In genomic region chr2:201680743-201681142, GRCh38 we compare ENCODE assay signal across 1 cellular context.
TF ChIP-seq lines count a peak whose summit lies in the region.

No MANE protein-coding gene starts in this region.

TF ChIP-seq in HEK293, 187 proteins besides CTCF, POLR2A, EP300 and RAD21 (continued from another document):
- TF ChIP-seq, protein P1, sequence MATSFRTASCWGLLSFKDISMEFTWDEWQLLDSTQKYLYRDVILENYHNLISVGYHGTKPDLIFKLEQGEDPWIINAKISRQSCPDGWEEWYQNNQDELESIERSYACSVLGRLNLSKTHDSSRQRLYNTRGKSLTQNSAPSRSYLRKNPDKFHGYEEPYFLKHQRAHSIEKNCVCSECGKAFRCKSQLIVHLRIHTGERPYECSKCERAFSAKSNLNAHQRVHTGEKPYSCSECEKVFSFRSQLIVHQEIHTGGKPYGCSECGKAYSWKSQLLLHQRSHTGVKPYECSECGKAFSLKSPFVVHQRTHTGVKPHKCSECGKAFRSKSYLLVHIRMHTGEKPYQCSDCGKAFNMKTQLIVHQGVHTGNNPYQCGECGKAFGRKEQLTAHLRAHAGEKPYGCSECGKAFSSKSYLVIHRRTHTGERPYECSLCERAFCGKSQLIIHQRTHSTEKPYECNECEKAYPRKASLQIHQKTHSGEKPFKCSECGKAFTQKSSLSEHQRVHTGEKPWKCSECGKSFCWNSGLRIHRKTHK (tag by site-specific recombination; IDR thresholded peaks at IDR 0.05): no peak
- TF ChIP-seq ZNF585B (tag by site-specific recombination; IDR thresholded peaks at IDR 0.05) (no peak), ZNF24 (tag by site-specific recombination; IDR thresholded peaks at IDR 0.05) (no peak), ZNF76 (tag by site-specific recombination; IDR thresholded peaks at IDR 0.05; ENCODE audit: borderline replicate concordance, low read depth) (no peak), ZNF302 (tag by site-specific recombination; IDR thresholded peaks at IDR 0.05; ENCODE audit: low read depth) (no peak), TRIM28 (IDR thresholded peaks at IDR 0.05; ENCODE audit: borderline replicate concordance, low read length) (no peak), KLF17 (tag by site-specific recombination; IDR thresholded peaks at IDR 0.05) (no peak), ZNF211 (tag by site-specific recombination; IDR thresholded peaks at IDR 0.05; ENCODE audit: low read depth) (no peak), ZNF670 (tag by site-specific recombination; IDR thresholded peaks at IDR 0.05; ENCODE audit: low read depth) (no peak)
- TF ChIP-seq, protein P2, sequence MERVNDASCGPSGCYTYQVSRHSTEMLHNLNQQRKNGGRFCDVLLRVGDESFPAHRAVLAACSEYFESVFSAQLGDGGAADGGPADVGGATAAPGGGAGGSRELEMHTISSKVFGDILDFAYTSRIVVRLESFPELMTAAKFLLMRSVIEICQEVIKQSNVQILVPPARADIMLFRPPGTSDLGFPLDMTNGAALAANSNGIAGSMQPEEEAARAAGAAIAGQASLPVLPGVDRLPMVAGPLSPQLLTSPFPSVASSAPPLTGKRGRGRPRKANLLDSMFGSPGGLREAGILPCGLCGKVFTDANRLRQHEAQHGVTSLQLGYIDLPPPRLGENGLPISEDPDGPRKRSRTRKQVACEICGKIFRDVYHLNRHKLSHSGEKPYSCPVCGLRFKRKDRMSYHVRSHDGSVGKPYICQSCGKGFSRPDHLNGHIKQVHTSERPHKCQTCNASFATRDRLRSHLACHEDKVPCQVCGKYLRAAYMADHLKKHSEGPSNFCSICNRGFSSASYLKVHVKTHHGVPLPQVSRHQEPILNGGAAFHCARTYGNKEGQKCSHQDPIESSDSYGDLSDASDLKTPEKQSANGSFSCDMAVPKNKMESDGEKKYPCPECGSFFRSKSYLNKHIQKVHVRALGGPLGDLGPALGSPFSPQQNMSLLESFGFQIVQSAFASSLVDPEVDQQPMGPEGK (tag by site-specific recombination; IDR thresholded peaks at IDR 0.05): no peak
- TF ChIP-seq, protein P3, sequence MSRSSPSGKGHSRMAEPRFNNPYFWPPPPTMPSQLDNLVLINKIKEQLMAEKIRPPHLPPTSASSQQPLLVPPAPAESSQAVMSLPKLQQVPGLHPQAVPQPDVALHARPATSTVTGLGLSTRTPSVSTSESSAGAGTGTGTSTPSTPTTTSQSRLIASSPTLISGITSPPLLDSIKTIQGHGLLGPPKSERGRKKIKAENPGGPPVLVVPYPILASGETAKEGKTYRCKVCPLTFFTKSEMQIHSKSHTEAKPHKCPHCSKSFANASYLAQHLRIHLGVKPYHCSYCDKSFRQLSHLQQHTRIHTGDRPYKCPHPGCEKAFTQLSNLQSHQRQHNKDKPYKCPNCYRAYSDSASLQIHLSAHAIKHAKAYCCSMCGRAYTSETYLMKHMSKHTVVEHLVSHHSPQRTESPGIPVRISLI (tag by site-specific recombination; IDR thresholded peaks at IDR 0.05): no peak
